In genomic region chr17:34024303-34025178, GRCh38 we compare ENCODE assay signal across 1 cellular context.
TF ChIP-seq lines count a peak whose summit lies in the region.

No MANE protein-coding gene starts in this region.

TF ChIP-seq in K562, 482 proteins besides CTCF, POLR2A, EP300 and RAD21 (continued from another document):
- no peak for TF ChIP-seq ZNF518B (CRISPR knock-in tag; IDR thresholded peaks at IDR 0.05)
